Comparison of ENCODE assay signal across 8 cellular contexts in genomic region chr17:81002409-81003361, GRCh38. TPM values are rescaled to one million over a fixed set of nuclear protein-coding genes. Genes with fewer than 3 reads are reported as not detected.
DNase-seq lines count a peak whose midpoint lies in the region; ATAC-seq, FAIRE-seq and TF ChIP-seq lines count a peak whose summit lies in the region.

No MANE protein-coding gene starts in this region.

- FAIRE-seq in GM19239 (lab: Jason Lieb, UNC) = no peak

- H3K4me1 Mint-ChIP-seq in mesothelial cell of epicardium = peaks cover 16% of the 10 kb centered on the region

- H3K36me3 Mint-ChIP-seq in mesothelial cell of epicardium = no peaks in the 10 kb centered on the region

- no peak for TF ChIP-seq CTCF in mesothelial cell of epicardium (IDR thresholded peaks at IDR 0.05; ENCODE audit: unreplicated experiment)

- peak overlapping the region; percentile 51 for H3K4me3 Mint-ChIP-seq in mesothelial cell of epicardium

- peaks cover 57% of the 10 kb centered on the region for H3K27me3 Mint-ChIP-seq in mesothelial cell of epicardium (ENCODE audit: low read depth)

- DNase-seq in GM03348 (ENCODE audit: low spot score) (peak; percentile 68), NCI-H1436 (lab: John Stamatoyannopoulos, UW) (peak; percentile 78), astrocyte of the hippocampus (ENCODE audit: low read depth, low spot score) (peak; percentile 81), mesothelial cell of epicardium (ENCODE audit: low spot score in 2 of 2, unreplicated experiment in 2 of 2) (no peak), GM19239 (ENCODE audit: insufficient read length, low spot score) (no peak), NCI-H1048 (lab: John Stamatoyannopoulos, UW) (no peak)
- DNase-seq in stimulated activated CD4-positive, alpha-beta T cell treated with anti-CD3 and anti-CD28 coated beads, Interleukin-12 subunit alpha, Interleukin-12 subunit beta, amount 100 ng/mL, for 4 hours = no peak

- ATAC-seq in GM21825 (IDR thresholded peaks at IDR 0.05; ENCODE audit: unreplicated experiment) = no peak

- no peak overlapping the region for H3K27ac Mint-ChIP-seq in mesothelial cell of epicardium

- H3K9me3 Mint-ChIP-seq in mesothelial cell of epicardium = no peaks in the 10 kb centered on the region

RNA-seq across cellular contexts. Expression of gene CHMP6, which starts 11.0 kb away (rescaled TPM):
- 23.1 to 26.9 TPM (median 26.5 TPM) in 3 replicates for total RNA-seq in mesothelial cell of epicardium

RNA-seq across cellular contexts. Expression of gene BAIAP2, which starts 32.3 kb away (rescaled TPM):
- total RNA-seq in mesothelial cell of epicardium = 46.5 to 48.9 TPM (median 47.6 TPM) in 3 replicates

Comparison
In these comparisons a context has a peak if more than half of its experiments do, and no peak if none do; other contexts are left out.
1. DNase-seq: peak in GM03348 (single experiment), NCI-H1436 (single experiment) and astrocyte of the hippocampus (single experiment); none in mesothelial cell of epicardium (0 of 2), GM19239 (single experiment), stimulated activated CD4-positive, alpha-beta T cell treated with anti-CD3 and anti-CD28 coated beads, Interleukin-12 subunit alpha, Interleukin-12 subunit beta, amount 100 ng/mL, for 4 hours (single experiment) and NCI-H1048 (single experiment).